14 cellular contexts compared by ENCODE assay signal in genomic region chr19:5290336-5291262, GRCh38. TPM values are rescaled to one million over a fixed set of nuclear protein-coding genes. Genes with fewer than 3 reads are reported as not detected.
DNase-seq lines count a peak whose midpoint lies in the region; ATAC-seq, FAIRE-seq and TF ChIP-seq lines count a peak whose summit lies in the region.
"Had no signal": no experiment of that assay in that cellular context is flagged by ENCODE, and none has a peak within 500 bp of the region (broad histone marks: within the 10 kb centered on the region; RNA-seq: fewer than 3 reads in every experiment).

No MANE protein-coding gene starts in this region.

- H3K79me2 ChIP-seq in H1 (ENCODE audit: control insufficient read depth in 1 of 2, insufficient read depth in 2 of 2, low read length in 2 of 2) = peaks cover 10 to 72% of the 10 kb centered on the region in 2 experiments

- H3K9me3 ChIP-seq in H1 (ENCODE audit: insufficient read depth in 2 of 2, low read depth in 1 of 2, low read length in 1 of 2) (no peaks in the 10 kb centered on the region), small intestine (ENCODE audit: control insufficient read depth, low read depth) (no peaks in the 10 kb centered on the region)

- peaks cover 12% of the 10 kb centered on the region; the same call in 1 of the 2 replicates for H3K23me2 ChIP-seq in H1 (ENCODE audit: low read depth, low read length)

- H3K18ac ChIP-seq in H1 (ENCODE audit: extremely low read depth, low read length) = no peak overlapping the region

- H3K36me3 ChIP-seq in H1 (ENCODE audit: control insufficient read depth in 2 of 4, insufficient read depth in 4 of 4, low read length in 3 of 4) = peaks cover 0 to 3% (median 1%) of the 10 kb centered on the region in 4 experiments; a peak in 3 of 8 replicates
- no peaks in the 10 kb centered on the region for H3K36me3 ChIP-seq in small intestine (ENCODE audit: control insufficient read depth in 2 of 2, insufficient read depth in 2 of 2, low read length in 2 of 2)

- ATAC-seq in HG03159 (IDR thresholded peaks at IDR 0.05; ENCODE audit: unreplicated experiment) = no peak

- no peak for TF ChIP-seq CTCF in H1 (IDR thresholded peaks at IDR 0.05; ENCODE audit: control extremely low read depth in 1 of 3, insufficient read depth in 1 of 3, low read depth in 1 of 3, low read length in 3 of 3)

- peak; percentile 70 for DNase-seq in SK-MEL-5 (ENCODE audit: low read depth, low spot score)
- no peak for DNase-seq in H1 (ENCODE audit: low read depth in 1 of 2, low spot score in 2 of 2)
- DNase-seq in middle frontal gyrus (ENCODE audit: extremely low spot score, low spot score) = peak; percentile 45
- DNase-seq in superior temporal gyrus (ENCODE audit: extremely low spot score) = peak; percentile 79
- no peak for DNase-seq in small intestine
- no peak for DNase-seq in SIG-M5 treated with dmso at 0.1 percent for 504 hours (lab: John Stamatoyannopoulos, UW; ENCODE audit: unreplicated experiment)
- DNase-seq: activated effector memory CD4-positive, alpha-beta T cell treated with anti-CD3 and anti-CD28 coated beads, Interleukin-2, amount 50 U/mL, for 16 hours; NCI-H2029 treated with DMSO at 0.1 percent for 48 hours; NCI-H748 treated with DMSO at 0.1 percent for 48 hours had no signal

- H3K4me1 ChIP-seq in H1 (replicated peaks in 1 of 4; ENCODE audit: control insufficient read depth in 3 of 4, insufficient read depth in 4 of 4, low read length in 3 of 4) (peaks cover 0 to 27% (median 18%) of the 10 kb centered on the region in 4 experiments; a peak in 6 of 7 replicates), small intestine (ENCODE audit: control insufficient read depth in 2 of 2, insufficient read depth in 1 of 2, low read depth in 1 of 2, low read length in 1 of 2) (no peaks in the 10 kb centered on the region)

- CTCF ChIA-PET in H1 (lab: Charles Lee; ENCODE audit: partially characterized antibody) = interaction anchor here (0.6 to 2.5 kb wide), 6 partner anchors 9 to 270 kb away, joined by 3 to 9 read pairs (median 3); no protein-coding TSS in a partner anchor

- no peak overlapping the region for H3K14ac ChIP-seq in H1 (ENCODE audit: insufficient read length)

- TF ChIP-seq POLR2A in H1 (IDR thresholded peaks at IDR 0.05; ENCODE audit: control extremely low read depth in 1 of 2, low read depth in 2 of 2, low read length in 2 of 2) = no peak

- peaks cover 42 to 67% of the 10 kb centered on the region in 2 experiments for H4K20me1 ChIP-seq in H1 (replicated peaks in 1 of 2; ENCODE audit: control insufficient read depth in 1 of 2, insufficient read depth in 2 of 2, low read length in 2 of 2)

- no peak overlapping the region for H2BK5ac ChIP-seq in H1 (ENCODE audit: low read depth, low read length)

- H3K4me3 ChIP-seq in H1 (ENCODE audit: extremely low read depth in 1 of 4, insufficient read depth in 2 of 4, low read depth in 3 of 4, low read length in 4 of 4) (no peak overlapping the region), small intestine (ENCODE audit: low read depth in 1 of 2, low read length in 2 of 2) (no peak overlapping the region)

- H4K8ac ChIP-seq in H1 (ENCODE audit: extremely low read depth, insufficient read depth, low read length) = peak overlapping the region; percentile 83

- no peak overlapping the region for H2BK120ac ChIP-seq in H1 (replicated peaks; ENCODE audit: low read depth, low read length)

- H3K4ac ChIP-seq in H1 (replicated peaks; ENCODE audit: insufficient read length, low read depth, low read length) = no peak overlapping the region

- peaks cover 40% of the 10 kb centered on the region for H3K79me1 ChIP-seq in H1 (ENCODE audit: low read depth, low read length)

- FAIRE-seq in H1 (lab: Jason Lieb, UNC) = no peak
- FAIRE-seq in small intestine (lab: Jason Lieb, UNC) = no peak
- FAIRE-seq: bronchial epithelial cell, GM12891, urothelium cell line had no signal

- no peak overlapping the region for H2BK20ac ChIP-seq in H1 (ENCODE audit: low read length)

- WGBS in H1 (ENCODE audit: extremely low coverage in 1 of 2, insufficient coverage in 1 of 2, insufficient read length in 1 of 2, insufficient replicate concordance in 2 of 2, low coverage in 1 of 2, low lambda C conversion rate in 2 of 2, missing lambda C conversion rate in 1 of 2), 2 experiments = 95% methylated on average over 21 of the region's 29 CpGs; no CpG with 5 or more reads in 1 of the 2 experiments
- WGBS in small intestine, 3 donors = 56 to 75% (median 67%) methylated on average over 26 to 29 of the region's 29 CpGs

- in situ Hi-C loops in SK-MEL-5 (cut with HindIII; ENCODE audit: low pct_unique_long_range_greater_than_20kb, low sequenced_read_pairs) = no loop called here

- no peak overlapping the region for H2BK12ac ChIP-seq in H1 (ENCODE audit: low read depth, low read length)

- H2BK15ac ChIP-seq in H1 (ENCODE audit: low read length) = no peak overlapping the region

- no peak overlapping the region for H3K23ac ChIP-seq in H1 (ENCODE audit: insufficient read length)

- TF ChIP-seq RAD21 in H1 (IDR thresholded peaks at IDR 0.05 in 1 of 2, conservative IDR thresholded peaks at IDR 0.05 in 1 of 2; ENCODE audit: low read depth in 2 of 2, low read length in 2 of 2) = no peak

- no peak overlapping the region for H4K91ac ChIP-seq in H1 (replicated peaks; ENCODE audit: insufficient read length, low read length)

- no peak overlapping the region for H2AK5ac ChIP-seq in H1 (ENCODE audit: low read depth, low read length)

- H3K4me2 ChIP-seq in H1 (ENCODE audit: insufficient read depth in 1 of 2, low read depth in 2 of 2, low read length in 2 of 2) = no peak overlapping the region

- H3K9ac ChIP-seq in H1 (replicated peaks in 1 of 4; ENCODE audit: extremely low read depth in 1 of 4, low read depth in 3 of 4, low read length in 3 of 4) = no peak overlapping the region

- TF ChIP-seq EP300 in H1 (IDR thresholded peaks at IDR 0.05; ENCODE audit: borderline replicate concordance in 1 of 2, low read depth in 2 of 2, low read length in 2 of 2) = no peak

- no peak overlapping the region for H3K56ac ChIP-seq in H1 (replicated peaks; ENCODE audit: insufficient read length, low read depth, low read length)

- no peak overlapping the region for H2AFZ ChIP-seq in H1 (ENCODE audit: low read length)

- H4K5ac ChIP-seq in H1 (ENCODE audit: insufficient read length, low read depth, low read length) = no peak overlapping the region

- POLR2A ChIA-PET in H1 (lab: Charles Lee; ENCODE audit: partially characterized antibody) = interaction anchor here (1.4 to 4.9 kb wide), 2 partner anchors 15 to 49 kb away, joined by 5 to 24 read pairs; partner anchors contain the start of gene PTPRS

- H3K27ac ChIP-seq in H1 (ENCODE audit: low read depth, low read length) = no peak overlapping the region
- no peak overlapping the region for H3K27ac ChIP-seq in small intestine (ENCODE audit: low read depth in 1 of 2, low read length in 1 of 2)

- H3K27me3 ChIP-seq in H1 (replicated peaks in 1 of 4; ENCODE audit: control insufficient read depth in 3 of 4, extremely low read depth in 1 of 4, insufficient read depth in 3 of 4, low read length in 3 of 4) (no peaks in the 10 kb centered on the region; a peak in 1 of 7 replicates), small intestine (ENCODE audit: control insufficient read depth in 2 of 2, insufficient read depth in 2 of 2, low read length in 2 of 2) (peaks cover 1 to 4% of the 10 kb centered on the region in 2 donors)

TF ChIP-seq in H1, 55 proteins besides CTCF, POLR2A, EP300 and RAD21:
- no peak for TF ChIP-seq GABPA (IDR thresholded peaks at IDR 0.05; ENCODE audit: borderline replicate concordance, insufficient read depth, low read length)
- TF ChIP-seq GTF2F1 (IDR thresholded peaks at IDR 0.05; ENCODE audit: borderline replicate concordance, low read depth, low read length) = no peak
- TF ChIP-seq ATF2 (IDR thresholded peaks at IDR 0.05; ENCODE audit: low read length) = no peak
- no peak for TF ChIP-seq NRF1 (IDR thresholded peaks at IDR 0.05; ENCODE audit: low read depth, low read length)
- TF ChIP-seq TAF1 (IDR thresholded peaks at IDR 0.05; ENCODE audit: low read depth, low read length) = no peak
- no peak for TF ChIP-seq RXRA (IDR thresholded peaks at IDR 0.05; ENCODE audit: insufficient read depth, low read depth, low read length)

RNA-seq across cellular contexts. Expression of gene PTPRS, which starts 50.0 kb away (rescaled TPM):
- 74.6 and 79.7 TPM in 2 replicates for total RNA-seq in SK-MEL-5 (2014; rRNA removed; shearing (Covaris generic))
- polyA plus RNA-seq in SK-MEL-5 (2015; cell fraction: cytosol; rRNA removed) = 87.9 and 123 TPM in 2 replicates
- 76.4 and 80.9 TPM in 2 replicates for polyA plus RNA-seq in SK-MEL-5 (2015; cell fraction: nucleus; rRNA removed)
- total RNA-seq in H1 (2021; fragmentation: NEBNext Ultra II Directional; extraction: Animal tissue kit (Norgen Biotek cat#: 25700)) = 218 and 223 TPM in 2 replicates
- polyA plus RNA-seq in H1 (2011; rRNA removed) = 96.8 and 146 TPM in 2 replicates
- 87.7 TPM for polyA plus RNA-seq in H1 (2011; cell fraction: cytosol; rRNA removed)
- polyA plus RNA-seq in H1 (2011; cell fraction: nucleus; rRNA removed) = 278 TPM
- 73.0 to 132 TPM (median 116 TPM) in 4 replicates for polyA plus RNA-seq in H1 (2012, experiment 1 of 2)
- polyA plus RNA-seq in H1 (2012, experiment 2 of 2) = 60.0 TPM
- 124 TPM for polyA plus RNA-seq in H1 (2013, experiment 1 of 2)
- 122 TPM for polyA plus RNA-seq in H1 (2013, experiment 2 of 2)
- 192 and 241 TPM in 2 replicates for polyA minus RNA-seq in H1 (2011; rRNA and poly(A)+ RNA removed)
- polyA minus RNA-seq in H1 (2011; cell fraction: cytosol; rRNA and poly(A)+ RNA removed) = 212 TPM
- 157 TPM for polyA minus RNA-seq in H1 (2011; cell fraction: nucleus; rRNA and poly(A)+ RNA removed)
- polyA plus RNA-seq in small intestine = 10 to 100 TPM in 1 of 3 donors, 1 to 10 TPM in 1, under 1 TPM in 1; under 0.01 to 11.8 (median 1.4) TPM
- polyA plus RNA-seq: CD14-positive monocyte had no signal

Comparison
In these comparisons a context has a peak if more than half of its experiments do, and no peak if none do; other contexts are left out.
1. DNase-seq: peak in SK-MEL-5 (single experiment), middle frontal gyrus (single experiment) and superior temporal gyrus (single experiment); none in H1 (0 of 2), small intestine (single experiment) and SIG-M5 treated with dmso at 0.1 percent for 504 hours (single experiment).